ENCODE assay signal across 23 cellular contexts in genomic region chr10:23723796-23724195, GRCh38.
"Had no signal": no experiment of that assay in that cellular context is flagged by ENCODE, and none has a peak within 500 bp of the region (broad histone marks: within the 10 kb centered on the region; RNA-seq: fewer than 3 reads in every experiment).

No MANE protein-coding gene starts in this region.

- H3K4me3 Mint-ChIP-seq: dendritic cell treated with granulocyte-macrophage colony-stimulating factor and Interleukin-4, amounts not matched to agents 40 ng/mL and 50 ng/mL, for 4 days; effector memory CD8-positive, alpha-beta T cell; endodermal cell; mesothelial cell of epicardium; naive B cell; naive thymus-derived CD8-positive, alpha-beta T cell had no signal

- H3K27me3 Mint-ChIP-seq: dendritic cell treated with granulocyte-macrophage colony-stimulating factor and Interleukin-4, amounts not matched to agents 40 ng/mL and 50 ng/mL, for 4 days; effector memory CD8-positive, alpha-beta T cell; naive B cell had no signal

- H3K9me3 Mint-ChIP-seq: dendritic cell treated with granulocyte-macrophage colony-stimulating factor and Interleukin-4, amounts not matched to agents 40 ng/mL and 50 ng/mL, for 4 days; effector memory CD8-positive, alpha-beta T cell had no signal

- DNase-seq: cortex of kidney; effector CD8-positive, alpha-beta T cell; effector memory CD8-positive, alpha-beta T cell; endodermal cell; erythroblast; esophagus squamous epithelium; foreskin fibroblast; foreskin melanocyte; gastrocnemius medialis; glutamatergic neuron; heart right ventricle; hippocampal formation; left cardiac atrium; left lung; left ventricle myocardium superior; lower lobe of right lung; mesenchymal stem cell; mucosa of descending colon; naive B cell; naive thymus-derived CD8-positive, alpha-beta T cell had no signal

- H3K4me1 Mint-ChIP-seq: endodermal cell; naive B cell; naive thymus-derived CD8-positive, alpha-beta T cell had no signal

- ATAC-seq: effector memory CD8-positive, alpha-beta T cell; esophagus mucosa; gastrocnemius medialis; heart right ventricle; left cardiac atrium; left lung; left ventricle myocardium superior; lower lobe of right lung; mucosa of descending colon; naive thymus-derived CD8-positive, alpha-beta T cell had no signal

- H3K27ac Mint-ChIP-seq: dendritic cell treated with granulocyte-macrophage colony-stimulating factor and Interleukin-4, amounts not matched to agents 40 ng/mL and 50 ng/mL, for 4 days; effector memory CD8-positive, alpha-beta T cell; endodermal cell; mesothelial cell of epicardium; naive B cell; naive thymus-derived CD8-positive, alpha-beta T cell had no signal

- H3K36me3 Mint-ChIP-seq: mesothelial cell of epicardium, naive B cell had no signal
